ENCODE assay signal across 29 cellular contexts in the genomic region with DNA sequence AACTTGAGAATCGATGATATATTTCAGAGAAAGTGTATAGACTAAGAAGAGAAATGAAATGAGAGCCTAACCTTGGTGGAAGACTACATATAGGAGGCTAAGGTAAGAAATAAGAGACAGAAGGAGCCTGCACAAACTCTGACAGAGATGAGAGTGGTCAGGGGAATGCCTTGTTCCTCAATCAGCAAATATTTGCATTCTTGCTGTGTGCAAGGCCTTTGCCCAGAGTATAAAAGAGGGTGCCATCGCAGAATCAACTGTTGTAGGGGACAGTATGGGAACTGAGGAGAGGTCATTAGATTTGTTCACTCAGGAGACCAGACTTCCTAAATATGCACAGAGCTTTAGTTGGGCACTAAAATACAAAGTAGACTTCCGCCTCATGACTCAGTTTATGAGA.
"Had no signal": no experiment of that assay in that cellular context is flagged by ENCODE, and none has a peak within 500 bp of the region (broad histone marks: within the 10 kb centered on the region; RNA-seq: fewer than 3 reads in every experiment).

No MANE protein-coding gene starts in this region.

- H3K4me1 ChIP-seq: prostate gland had no signal

- H3K27me3 Mint-ChIP-seq: naive B cell; stimulated activated naive CD8-positive, alpha-beta T cell treated with anti-CD3 and anti-CD28 coated beads, Interleukin-15, Interleukin-2, amounts not matched to agents 100 ng/mL and 50 ng/mL, for 24 hours had no signal

- H2AFZ ChIP-seq: hepatocyte, neural progenitor cell had no signal

- H3K27ac Mint-ChIP-seq: mesothelial cell of epicardium; naive B cell; natural killer cell; neural progenitor cell; stimulated activated effector memory CD8-positive, alpha-beta T cell treated with anti-CD3 and anti-CD28 coated beads, Interleukin-12 subunit alpha, Interleukin-12 subunit beta, amount 100 ng/mL, for 72 hours; stimulated activated naive CD8-positive, alpha-beta T cell treated with anti-CD3 and anti-CD28 coated beads, Interleukin-15, Interleukin-2, amounts not matched to agents 100 ng/mL and 50 ng/mL, for 24 hours had no signal

- H3K4me2 ChIP-seq: hepatocyte, neural progenitor cell had no signal

- H3K9ac ChIP-seq: neural progenitor cell had no signal

- H3K36me3 ChIP-seq: heart right ventricle, lower lobe of right lung, neural progenitor cell, neutrophil, prostate gland, sigmoid colon, spleen, suprapubic skin, thoracic aorta, tibial artery, upper lobe of right lung had no signal

- H3K4me3 Mint-ChIP-seq: mesothelial cell of epicardium; naive B cell; natural killer cell; nephron progenitor cell; neural progenitor cell; stimulated activated effector memory CD8-positive, alpha-beta T cell treated with anti-CD3 and anti-CD28 coated beads, Interleukin-12 subunit alpha, Interleukin-12 subunit beta, amount 100 ng/mL, for 72 hours; stimulated activated naive CD8-positive, alpha-beta T cell treated with anti-CD3 and anti-CD28 coated beads, Interleukin-15, Interleukin-2, amounts not matched to agents 100 ng/mL and 50 ng/mL, for 24 hours had no signal

- DNase-seq: heart right ventricle; islet precursor cell; left ventricle myocardium superior; lower lobe of right lung; mesendoderm; naive B cell; natural killer cell; nephron progenitor cell; occipital lobe; retina; right cardiac atrium; sigmoid colon; small intestine; spleen; stimulated activated CD4-positive, alpha-beta T cell treated with anti-CD3 and anti-CD28 coated beads, Interleukin-4, amount 100 ng/mL, for 24 hours; stimulated activated naive CD4-positive, alpha-beta T cell; tibial artery; trophoblast cell; upper lobe of right lung had no signal

- H3K79me2 ChIP-seq: hepatocyte had no signal

- H3K9me3 Mint-ChIP-seq: mesothelial cell of epicardium; naive B cell; natural killer cell; nephron progenitor cell; neural progenitor cell; stimulated activated effector memory CD8-positive, alpha-beta T cell treated with anti-CD3 and anti-CD28 coated beads, Interleukin-12 subunit alpha, Interleukin-12 subunit beta, amount 100 ng/mL, for 72 hours; stimulated activated naive CD8-positive, alpha-beta T cell treated with anti-CD3 and anti-CD28 coated beads, Interleukin-15, Interleukin-2, amounts not matched to agents 100 ng/mL and 50 ng/mL, for 24 hours had no signal

- FAIRE-seq: small intestine, urothelium cell line had no signal

- ATAC-seq: heart right ventricle; left ventricle myocardium superior; lower lobe of right lung; natural killer cell; right cardiac atrium; stimulated activated effector memory CD8-positive, alpha-beta T cell treated with anti-CD3 and anti-CD28 coated beads, Interleukin-12 subunit alpha, Interleukin-12 subunit beta, amount 100 ng/mL, for 72 hours; upper lobe of right lung had no signal

- H3K27ac ChIP-seq: heart right ventricle, hepatocyte, lower lobe of right lung, neural progenitor cell, neutrophil, prostate gland, sigmoid colon, spleen, suprapubic skin, thoracic aorta, tibial artery, upper lobe of right lung had no signal

- H3K36me3 Mint-ChIP-seq: mesothelial cell of epicardium; naive B cell; natural killer cell; neural progenitor cell; stimulated activated effector memory CD8-positive, alpha-beta T cell treated with anti-CD3 and anti-CD28 coated beads, Interleukin-12 subunit alpha, Interleukin-12 subunit beta, amount 100 ng/mL, for 72 hours had no signal

- H3K4me3 ChIP-seq: heart right ventricle, hepatocyte, lower lobe of right lung, neural progenitor cell, prostate gland, sigmoid colon, spleen, suprapubic skin, thoracic aorta, tibial artery, upper lobe of right lung had no signal

- H3K27me3 ChIP-seq: heart right ventricle, hepatocyte, neural progenitor cell, neutrophil, sigmoid colon, spleen, suprapubic skin, tibial artery, upper lobe of right lung had no signal

- H3K9me3 ChIP-seq: heart right ventricle, lower lobe of right lung, neutrophil, prostate gland, sigmoid colon, spleen, suprapubic skin, thoracic aorta, tibial artery, upper lobe of right lung had no signal
